ENCODE assay signal across 8 cellular contexts in the genomic region with DNA sequence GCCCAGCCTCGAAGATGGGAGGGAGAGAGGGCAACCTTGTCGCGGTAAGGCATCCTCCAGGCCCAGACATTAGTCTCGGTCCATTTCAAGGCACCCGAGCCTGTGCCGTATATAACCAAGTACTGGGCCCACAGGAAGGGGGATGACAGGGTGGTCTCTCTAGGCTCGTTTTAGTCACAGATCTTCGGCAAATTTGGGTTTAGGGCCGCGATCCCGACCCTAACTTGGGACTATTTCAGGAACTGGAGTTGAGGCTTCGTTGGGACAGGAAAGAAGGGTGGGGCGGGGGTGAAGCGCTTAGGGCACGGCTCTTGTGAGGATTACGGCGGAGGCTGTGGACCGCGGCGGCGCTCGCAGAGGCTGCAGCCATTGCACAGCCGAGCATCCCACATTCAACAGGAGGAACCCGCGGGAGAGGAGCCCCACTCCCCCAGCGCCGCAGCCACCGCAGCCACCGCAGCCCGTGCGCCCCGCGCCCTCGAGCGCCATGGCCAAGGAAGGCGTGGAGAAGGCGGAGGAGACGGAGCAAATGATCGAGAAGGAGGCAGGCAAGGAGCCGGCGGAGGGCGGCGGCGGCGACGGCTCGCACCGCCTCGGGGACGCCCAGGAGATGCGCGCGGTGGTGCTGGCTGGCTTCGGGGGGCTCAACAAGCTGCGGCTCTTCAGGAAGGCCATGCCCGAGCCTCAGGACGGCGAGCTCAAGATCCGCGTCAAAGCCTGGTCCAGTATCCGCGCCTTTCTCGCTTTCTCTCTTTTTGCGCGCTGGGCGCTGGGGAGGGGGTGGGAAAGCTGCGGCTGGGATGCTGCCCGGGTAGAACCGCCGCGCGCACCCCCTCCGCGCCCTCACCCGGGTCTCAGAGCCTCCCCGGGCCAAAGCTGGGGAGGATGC.
DNase-seq lines count a peak whose midpoint lies in the region; ATAC-seq and TF ChIP-seq lines count a peak whose summit lies in the region.

A gene with protein sequence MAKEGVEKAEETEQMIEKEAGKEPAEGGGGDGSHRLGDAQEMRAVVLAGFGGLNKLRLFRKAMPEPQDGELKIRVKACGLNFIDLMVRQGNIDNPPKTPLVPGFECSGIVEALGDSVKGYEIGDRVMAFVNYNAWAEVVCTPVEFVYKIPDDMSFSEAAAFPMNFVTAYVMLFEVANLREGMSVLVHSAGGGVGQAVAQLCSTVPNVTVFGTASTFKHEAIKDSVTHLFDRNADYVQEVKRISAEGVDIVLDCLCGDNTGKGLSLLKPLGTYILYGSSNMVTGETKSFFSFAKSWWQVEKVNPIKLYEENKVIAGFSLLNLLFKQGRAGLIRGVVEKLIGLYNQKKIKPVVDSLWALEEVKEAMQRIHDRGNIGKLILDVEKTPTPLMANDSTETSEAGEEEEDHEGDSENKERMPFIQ (plus strand): TSS at position 369 of the 889 bp plus-strand sequence. CDS start 119 bp downstream, at position 488.

- H3K4me3 ChIP-seq in MM.1S (ENCODE audit: low read length) (peak within 1 kb of the TSS; percentile 57), astrocyte of the spinal cord (ENCODE audit: low read depth, low read length) (peak within 1 kb of the TSS; percentile 64)

- H3K27ac ChIP-seq in MM.1S (ENCODE audit: low read length) = no peak within 1 kb of the TSS

- H2AFZ ChIP-seq in MM.1S (ENCODE audit: low read length) = peak within 1 kb of the TSS; percentile 51; the same call in 1 of the 2 replicates

- H3K9ac ChIP-seq in MM.1S (ENCODE audit: low read length) = no peak within 1 kb of the TSS

- no peaks in the 10 kb centered on the region for H4K20me1 ChIP-seq in MM.1S (ENCODE audit: insufficient read depth, low read length)

- ATAC-seq in HG02885 (IDR thresholded peaks at IDR 0.05; ENCODE audit: poor library complexity, unreplicated experiment) (no peak), GM18867 (IDR thresholded peaks at IDR 0.05; ENCODE audit: unreplicated experiment) (no peak)

- no peaks in the 10 kb centered on the region for H3K9me3 ChIP-seq in MM.1S (replicated peaks; ENCODE audit: insufficient read depth, low read length)

- no peaks in the 10 kb centered on the region for H3F3A ChIP-seq in MM.1S (ENCODE audit: insufficient read depth, low read length)

- in situ Hi-C loops in astrocyte of the spinal cord (cut with HindIII; ENCODE audit: low sequenced_read_pairs) = no loop called here

- peak within 1 kb of the TSS; percentile 66 for H3K4me2 ChIP-seq in MM.1S (ENCODE audit: low read depth, low read length)

- no peaks in the 10 kb centered on the region for H3K79me2 ChIP-seq in MM.1S (ENCODE audit: low read length)

- H3K27me3 ChIP-seq in MM.1S (replicated peaks; ENCODE audit: insufficient read depth, low read length) = peaks cover 12% of the 10 kb centered on the region; the same call in 1 of the 2 replicates

- TF ChIP-seq CTCF in MM.1S (IDR thresholded peaks at IDR 0.05; ENCODE audit: low read length) = no peak
- no peak for TF ChIP-seq CTCF in astrocyte of the spinal cord (IDR thresholded peaks at IDR 0.05; ENCODE audit: low read depth, low read length)

- DNase-seq in NCI-H510A treated with DMSO at 0.1 percent for 48 hours (lab: John Stamatoyannopoulos, UW) (peak; percentile 61), NCI-H510A (lab: John Stamatoyannopoulos, UW) (no peak), MM.1S (peak; percentile 10), astrocyte of the spinal cord (ENCODE audit: low read depth, low spot score) (peak; percentile 75), hippocampal formation (lab: John Stamatoyannopoulos, UW) (peak; percentile 56 to 62), putamen (ENCODE audit: low spot score) (peak; percentile 52)

- no peaks in the 10 kb centered on the region for H3K4me1 ChIP-seq in MM.1S (ENCODE audit: low read length)

- H3K9me2 ChIP-seq in MM.1S (replicated peaks; ENCODE audit: insufficient read depth, low read length) = no peaks in the 10 kb centered on the region

- H3K36me3 ChIP-seq in MM.1S (replicated peaks; ENCODE audit: insufficient read depth, low read length) = no peaks in the 10 kb centered on the region
